ENCODE assay signal across 8 cellular contexts in the genomic region with DNA sequence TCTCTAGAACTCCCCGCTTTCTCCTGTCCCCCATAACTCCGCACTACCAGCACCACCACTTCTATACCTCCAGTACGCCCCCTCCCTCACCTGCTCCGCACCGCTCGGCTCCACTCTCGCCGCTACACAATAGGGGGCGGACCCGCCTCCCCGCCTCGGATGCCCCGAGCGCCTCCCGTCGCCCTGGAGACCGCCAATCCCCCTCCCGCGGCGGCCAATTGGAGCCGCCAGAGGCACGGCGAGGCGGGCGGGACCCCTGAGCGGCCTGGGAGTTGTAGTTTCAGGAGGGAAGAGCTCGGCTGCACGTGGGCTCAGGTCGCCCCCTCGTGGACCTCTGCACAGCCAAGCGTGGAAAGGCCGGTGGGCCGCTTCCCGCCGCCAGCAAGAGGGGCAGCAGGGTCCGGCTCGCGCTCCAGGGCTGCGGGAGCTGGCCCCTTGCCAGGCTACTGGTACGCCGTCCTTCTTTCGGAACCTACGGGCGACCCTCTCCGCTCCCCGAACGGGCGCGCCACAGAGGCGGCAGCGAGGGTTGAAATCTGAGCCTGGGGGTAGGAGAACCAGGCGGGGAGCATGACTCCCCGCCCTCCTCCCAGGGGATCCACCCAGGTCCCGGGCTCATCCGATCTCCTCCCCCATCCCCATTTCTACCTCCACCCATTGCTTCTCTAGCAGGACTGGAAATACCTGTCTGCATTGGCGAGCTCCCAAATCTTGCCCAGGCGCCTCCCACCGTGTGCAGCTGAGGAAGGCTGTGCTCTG. TPM values are rescaled to one million over a fixed set of nuclear protein-coding genes. Genes with fewer than 3 reads are reported as not detected.
DNase-seq lines count a peak whose midpoint lies in the region; ATAC-seq and TF ChIP-seq lines count a peak whose summit lies in the region.

Gene IGSF9 (minus strand): TSS at position 131 of the 759 bp plus-strand sequence. CDS start 2,159 bp downstream, outside the sequence.

- DNase-seq in C1 segment of cervical spinal cord (lab: John Stamatoyannopoulos, UW) (peak in 9 of 14 donors; percentile 9 to 74 (median 33)), NCI-H226 (peak; percentile 95), ecto neural progenitor cell (ENCODE audit: low spot score) (peak; percentile 98), lower lobe of right lung (peak; percentile 84)
- DNase-seq in activated CD4-positive, alpha-beta memory T cell treated with anti-CD3 and anti-CD28 coated beads, Interleukin-2, amount 10 ng/mL, durations not matched to agents 7 days and 5 days, result peak; percentile 42
- DNase-seq in stimulated activated CD4-positive, alpha-beta T cell treated with anti-CD3 and anti-CD28 coated beads, Interleukin-4, amount 100 ng/mL, for 48 hours (ENCODE audit: low read depth in 2 of 2), result peak; percentile 40 to 49

- no peaks in the 10 kb centered on the region for H3K4me1 ChIP-seq in HEK293 (ENCODE audit: control insufficient read depth, insufficient read depth, low read length)
- H3K4me1 ChIP-seq in lower lobe of right lung, result peaks cover 23% of the 10 kb centered on the region

- TF ChIP-seq CTCF in HEK293 (tag by site-specific recombination; IDR thresholded peaks at IDR 0.05) (peak; percentile 99), lower lobe of right lung (IDR thresholded peaks at IDR 0.05) (peak; percentile 67)

- ATAC-seq in lower lobe of right lung (peak; percentile 90 to 91), HG02623 (IDR thresholded peaks at IDR 0.05; ENCODE audit: unreplicated experiment) (no peak)

- intact Hi-C loops in lower lobe of right lung (cut with DNase I), result no loop called here

- no peak within 1 kb of the TSS for H3K27ac Mint-ChIP-seq in activated CD4-positive, alpha-beta memory T cell treated with anti-CD3 and anti-CD28 coated beads, Interleukin-2, amount 10 ng/mL, durations not matched to agents 7 days and 5 days

- POLR2A ChIA-PET in HEK293 (lab: Yijun Ruan, JAX), result interaction anchor here (0.8 to 4.1 kb wide), 6 partner anchors 12 to 62 kb away, joined by 3 to 25 read pairs (median 4); partner anchors contain the start of gene TAGLN2
- POLR2A ChIA-PET in activated CD4-positive, alpha-beta memory T cell treated with anti-CD3 and anti-CD28 coated beads, Interleukin-2, amount 10 ng/mL, durations not matched to agents 7 days and 5 days (lab: Charles Lee), result no interaction called here

- H3K4me3 Mint-ChIP-seq in activated CD4-positive, alpha-beta memory T cell treated with anti-CD3 and anti-CD28 coated beads, Interleukin-2, amount 10 ng/mL, durations not matched to agents 7 days and 5 days, result no peak within 1 kb of the TSS

- H3K27me3 ChIP-seq in lower lobe of right lung (ENCODE audit: low read depth), result peaks cover 15% of the 10 kb centered on the region

- no peaks in the 10 kb centered on the region for H3K9me3 Mint-ChIP-seq in activated CD4-positive, alpha-beta memory T cell treated with anti-CD3 and anti-CD28 coated beads, Interleukin-2, amount 10 ng/mL, durations not matched to agents 7 days and 5 days

- peaks cover 5% of the 10 kb centered on the region for H3K4me1 Mint-ChIP-seq in activated CD4-positive, alpha-beta memory T cell treated with anti-CD3 and anti-CD28 coated beads, Interleukin-2, amount 10 ng/mL, durations not matched to agents 7 days and 5 days

- H3K27me3 Mint-ChIP-seq in activated CD4-positive, alpha-beta memory T cell treated with anti-CD3 and anti-CD28 coated beads, Interleukin-2, amount 10 ng/mL, durations not matched to agents 7 days and 5 days, result peaks cover 63% of the 10 kb centered on the region

- no peaks in the 10 kb centered on the region for H3K9me3 ChIP-seq in HEK293 (ENCODE audit: control insufficient read depth, insufficient read depth, low read depth, low read length)
- H3K9me3 ChIP-seq in lower lobe of right lung, result no peaks in the 10 kb centered on the region

- H3K4me3 ChIP-seq in HEK293 (ENCODE audit: low read depth, low read length) (peak within 1 kb of the TSS; percentile 45), lower lobe of right lung (peak within 1 kb of the TSS; percentile 49)

- CTCF ChIA-PET in HEK293 (lab: Yijun Ruan, JAX), result interaction anchor here (0.5 to 10.8 kb wide), 23 partner anchors 9 to 814 kb away, joined by 3 to 87 read pairs (median 3); partner anchors contain the start of gene TAGLN2
- CTCF ChIA-PET in activated CD4-positive, alpha-beta memory T cell treated with anti-CD3 and anti-CD28 coated beads, Interleukin-2, amount 10 ng/mL, durations not matched to agents 7 days and 5 days (lab: Charles Lee), result interaction anchor here (1.0 to 1.5 kb wide), 3 partner anchors 8 to 60 kb away, joined by 3 to 4 read pairs (median 3); no protein-coding TSS in a partner anchor

- H3K36me3 ChIP-seq in HEK293 (ENCODE audit: control insufficient read depth in 2 of 2, insufficient read depth in 1 of 2, low read length in 2 of 2) (no peaks in the 10 kb centered on the region), lower lobe of right lung (no peaks in the 10 kb centered on the region)

- no peak within 1 kb of the TSS; the same call in 1 of the 2 replicates for H3K27ac ChIP-seq in HEK293 (ENCODE audit: extremely low read depth, low read depth, low read length)
- no peak within 1 kb of the TSS for H3K27ac ChIP-seq in lower lobe of right lung

- H3K36me3 Mint-ChIP-seq in activated CD4-positive, alpha-beta memory T cell treated with anti-CD3 and anti-CD28 coated beads, Interleukin-2, amount 10 ng/mL, durations not matched to agents 7 days and 5 days (ENCODE audit: low read depth), result no peaks in the 10 kb centered on the region

TF ChIP-seq in HEK293, 187 proteins besides CTCF, POLR2A, EP300 and RAD21 (continues in another document):
- TF ChIP-seq ZNF677 (tag by site-specific recombination; IDR thresholded peaks at IDR 0.05) (no peak), MEIS1 (CRISPR knock-in tag; IDR thresholded peaks at IDR 0.05; ENCODE audit: borderline replicate concordance) (no peak), IKZF3 (tag by site-specific recombination; IDR thresholded peaks at IDR 0.05) (0 out of 2 replicates have a peak, but pooled peaks have one; percentile 24), ZFP37 (tag by site-specific recombination; IDR thresholded peaks at IDR 0.05) (no peak; the same call in 1 of the 2 replicates), ZNF639 (tag by site-specific recombination; IDR thresholded peaks at IDR 0.05) (no peak), GFI1B (tag by site-specific recombination; IDR thresholded peaks at IDR 0.05) (no peak), ZBTB11 (tag by site-specific recombination; conservative IDR thresholded peaks at IDR 0.05; ENCODE audit: low read depth) (no peak; the same call in 1 of the 2 replicates), ZFP3 (tag by site-specific recombination; IDR thresholded peaks at IDR 0.05; ENCODE audit: low read depth) (no peak), ZNF398 (tag by site-specific recombination; IDR thresholded peaks at IDR 0.05) (peak; percentile 88)

RNA-seq across cellular contexts. Expression of gene IGSF9, which starts in this region (rescaled TPM):
- not detected for total RNA-seq in activated CD4-positive, alpha-beta memory T cell treated with anti-CD3 and anti-CD28 coated beads, Interleukin-2, amount 10 ng/mL, durations not matched to agents 7 days and 5 days
- total RNA-seq in lower lobe of right lung, result 2.0 TPM

Comparison
In these comparisons a context has a peak if more than half of its experiments do, and no peak if none do; other contexts are left out.
1. Peak in DNase-seq in activated CD4-positive, alpha-beta memory T cell treated with anti-CD3 and anti-CD28 coated beads, Interleukin-2, amount 10 ng/mL, durations not matched to agents 7 days and 5 days; RNA of the gene not detected or under 1 TPM.
2. DNase-seq: peak in every context shown above with its lines; median percentile 98 in ecto neural progenitor cell; 95 in NCI-H226; 84 in lower lobe of right lung; 44 in stimulated activated CD4-positive, alpha-beta T cell treated with anti-CD3 and anti-CD28 coated beads, Interleukin-4, amount 100 ng/mL, for 48 hours; 42 in activated CD4-positive, alpha-beta memory T cell treated with anti-CD3 and anti-CD28 coated beads, Interleukin-2, amount 10 ng/mL, durations not matched to agents 7 days and 5 days; 33 in C1 segment of cervical spinal cord.